In genomic region chr1:2407991-2408275, GRCh38 we compare ENCODE assay signal across 15 cellular contexts. TPM values are rescaled to one million over a fixed set of nuclear protein-coding genes. Genes with fewer than 3 reads are reported as not detected.
A peak's percentile ranks its signal among the peaks of the same experiment; 100 is the strongest.
DNase-seq lines count a peak whose midpoint lies in the region; ATAC-seq and TF ChIP-seq lines count a peak whose summit lies in the region.
"Had no signal": no experiment of that assay in that cellular context is flagged by ENCODE, and none has a peak within 500 bp of the region (broad histone marks: within the 10 kb centered on the region; RNA-seq: fewer than 3 reads in every experiment).

No MANE protein-coding gene starts in this region.

- no TSS peak for BruUV-seq in Calu3 (replicated peaks; lab: Mats Ljungman, UMichigan)

- no peaks in the 10 kb centered on the region for H3K4me1 ChIP-seq in foreskin keratinocyte

- CTCF ChIA-PET in Calu3 (lab: Charles Lee) = interaction anchor here (0.6 kb wide), 1 partner anchor 371 kb away, joined by 3 read pairs; no protein-coding TSS in a partner anchor

- no peaks in the 10 kb centered on the region for H3K9me3 Mint-ChIP-seq in Calu3 (ENCODE audit: low read depth, unreplicated experiment)
- no peaks in the 10 kb centered on the region for H3K9me3 Mint-ChIP-seq in memory B cell
- no peaks in the 10 kb centered on the region for H3K9me3 Mint-ChIP-seq in stimulated activated naive CD8-positive, alpha-beta T cell treated with anti-CD3 and anti-CD28 coated beads, Interleukin-15, amount 100 ng/mL, for 72 hours
- H3K9me3 Mint-ChIP-seq: CD4-positive, alpha-beta memory T cell; GM23338; H9 had no signal

- H3K4me1 Mint-ChIP-seq in Calu3 (ENCODE audit: low read depth, unreplicated experiment) (no peaks in the 10 kb centered on the region), T-helper 17 cell (peaks cover 13% of the 10 kb centered on the region), memory B cell (peaks cover 8% of the 10 kb centered on the region)
- peaks cover 28% of the 10 kb centered on the region for H3K4me1 Mint-ChIP-seq in stimulated activated naive CD8-positive, alpha-beta T cell treated with anti-CD3 and anti-CD28 coated beads, Interleukin-15, amount 100 ng/mL, for 72 hours
- H3K4me1 Mint-ChIP-seq: GM23338 had no signal

- no peaks in the 10 kb centered on the region for H3K27me3 Mint-ChIP-seq in Calu3 (ENCODE audit: unreplicated experiment)
- H3K27me3 Mint-ChIP-seq in T-helper 17 cell = no peaks in the 10 kb centered on the region
- H3K27me3 Mint-ChIP-seq in memory B cell = no peaks in the 10 kb centered on the region
- H3K27me3 Mint-ChIP-seq in stimulated activated naive CD8-positive, alpha-beta T cell treated with anti-CD3 and anti-CD28 coated beads, Interleukin-15, amount 100 ng/mL, for 72 hours = no peaks in the 10 kb centered on the region
- H3K27me3 Mint-ChIP-seq: CD4-positive, alpha-beta memory T cell had no signal

- peak overlapping the region; percentile 73 for H3K27ac Mint-ChIP-seq in Calu3 (ENCODE audit: unreplicated experiment)
- H3K27ac Mint-ChIP-seq in T-helper 17 cell = peak overlapping the region; percentile 27
- peak overlapping the region; percentile 47 for H3K27ac Mint-ChIP-seq in memory B cell
- peak overlapping the region in 1 of 2 donors; percentile 42 for H3K27ac Mint-ChIP-seq in stimulated activated naive CD8-positive, alpha-beta T cell treated with anti-CD3 and anti-CD28 coated beads, Interleukin-15, amount 100 ng/mL, for 72 hours
- H3K27ac Mint-ChIP-seq: GM23338 had no signal

- H3K27me3 ChIP-seq in foreskin keratinocyte = no peaks in the 10 kb centered on the region

- ATAC-seq in T-helper 17 cell (no peak), memory B cell (ENCODE audit: low read depth) (no peak), foreskin keratinocyte (no peak)
- no peak for ATAC-seq in stimulated activated naive CD8-positive, alpha-beta T cell treated with anti-CD3 and anti-CD28 coated beads, Interleukin-15, amount 100 ng/mL, for 72 hours
- ATAC-seq: GM23338, HCT116 had no signal

- TF ChIP-seq CTCF in Calu3 (IDR thresholded peaks at IDR 0.05; ENCODE audit: unreplicated experiment) = no peak
- TF ChIP-seq CTCF in foreskin keratinocyte (conservative IDR thresholded peaks at IDR 0.05) = no peak

- no peaks in the 10 kb centered on the region for H3K9me3 ChIP-seq in T-helper 17 cell (ENCODE audit: control insufficient read depth, low read length, poor library complexity, severe bottlenecking)

- H3K36me3 Mint-ChIP-seq in Calu3 (ENCODE audit: insufficient read depth, unreplicated experiment) (peaks cover 67% of the 10 kb centered on the region), T-helper 17 cell (ENCODE audit: low read depth) (no peaks in the 10 kb centered on the region), memory B cell (peaks cover 10% of the 10 kb centered on the region)

- intact Hi-C loops in Calu3 (cut with micrococcal nuclease; ENCODE audit: unreplicated experiment) = no loop called here

- no peak overlapping the region for H3K4me3 Mint-ChIP-seq in Calu3 (ENCODE audit: low read depth, unreplicated experiment)
- H3K4me3 Mint-ChIP-seq in T-helper 17 cell = no peak overlapping the region
- H3K4me3 Mint-ChIP-seq in memory B cell = no peak overlapping the region
- H3K4me3 Mint-ChIP-seq in stimulated activated naive CD8-positive, alpha-beta T cell treated with anti-CD3 and anti-CD28 coated beads, Interleukin-15, amount 100 ng/mL, for 72 hours = no peak overlapping the region
- H3K4me3 Mint-ChIP-seq: GM23338, H9 had no signal

- DNase-seq in Calu3 (no peak), T-helper 17 cell (no peak), memory B cell (ENCODE audit: low spot score in 2 of 2) (no peak), foreskin keratinocyte (no peak), A172 (ENCODE audit: low spot score) (no peak)
- DNase-seq in stimulated activated naive CD8-positive, alpha-beta T cell treated with anti-CD3 and anti-CD28 coated beads, Interleukin-15, amount 100 ng/mL, for 72 hours = no peak
- DNase-seq: 8988T, C1 segment of cervical spinal cord, COR-L47, DMS153, DND-41, H9 had no signal

- H3K27ac ChIP-seq in foreskin keratinocyte = no peak overlapping the region

RNA-seq across cellular contexts. Expression of gene PEX10, which starts 4.4 kb away (rescaled TPM):
- total RNA-seq in Calu3 (2022) = 22.3 and 24.0 TPM in 2 replicates
- 1 to 10 TPM; 7.3 to 8.3 TPM for total RNA-seq in T-helper 17 cell
- total RNA-seq in foreskin keratinocyte = 28.5 and 31.1 TPM in 2 replicates
- 27.1 and 27.7 TPM in 2 replicates for polyA plus RNA-seq in foreskin keratinocyte
- 17.0 and 24.0 TPM in 2 replicates for total RNA-seq in A172 (2014; rRNA removed; shearing (Covaris generic))

RNA-seq across cellular contexts. Expression of gene RER1, which starts 16.3 kb away (rescaled TPM):
- 118 and 120 TPM in 2 replicates for total RNA-seq in Calu3 (2022)
- total RNA-seq in T-helper 17 cell = 10 to 100 TPM; 68.4 to 70.0 TPM
- total RNA-seq in foreskin keratinocyte = 140 and 161 TPM in 2 replicates
- polyA plus RNA-seq in foreskin keratinocyte = 205 and 223 TPM in 2 replicates
- total RNA-seq in A172 (2014; rRNA removed; shearing (Covaris generic)) = 57.3 and 62.5 TPM in 2 replicates

RNA-seq across cellular contexts. Expression of gene MORN1, which starts 16.6 kb away (rescaled TPM):
- total RNA-seq in Calu3 (2022) (23.2 and 25.9 TPM in 2 replicates), T-helper 17 cell (1 to 10 TPM; 7.0 to 8.4 TPM), foreskin keratinocyte (5.3 and 5.9 TPM in 2 replicates)
- 2.1 and 2.2 TPM in 2 replicates for polyA plus RNA-seq in foreskin keratinocyte
- 5.1 and 7.0 TPM in 2 replicates for total RNA-seq in A172 (2014; rRNA removed; shearing (Covaris generic))
